9 cellular contexts compared by ENCODE assay signal in genomic region chr4:74252933-74253332, GRCh38. TPM values are rescaled to one million over a fixed set of nuclear protein-coding genes. Genes with fewer than 3 reads are reported as not detected.
"Had no signal": no experiment of that assay in that cellular context is flagged by ENCODE, and none has a peak within 500 bp of the region (broad histone marks: within the 10 kb centered on the region; RNA-seq: fewer than 3 reads in every experiment).

No MANE protein-coding gene starts in this region.

- H3K4me2 ChIP-seq: GM23338 had no signal

- FAIRE-seq: H1, H54, HTR-8/SVneo had no signal

- H2AFZ ChIP-seq: GM23338 had no signal

- H3K4me3 ChIP-seq: GM23338 had no signal

- ATAC-seq: GM23338 had no signal

- DNase-seq: H9, HCEC 1CT, KG1 had no signal

RNA-seq across cellular contexts. Expression of gene EPGN, which starts 55.3 kb away (rescaled TPM):
- total RNA-seq: GM23338, H1, H9, HT-29 had no signal
- polyA plus RNA-seq: GM23338, H1, IgD-negative memory B cell had no signal
